In genomic region chr14:31124197-31124596, GRCh38 we compare ENCODE assay signal across 2 cellular contexts.
TF ChIP-seq lines count a peak whose summit lies in the region.

No MANE protein-coding gene starts in this region.

TF ChIP-seq in GM23338, 12 proteins besides CTCF, POLR2A, EP300 and RAD21 (continued from another document):
- TF ChIP-seq REST (IDR thresholded peaks at IDR 0.05; ENCODE audit: unreplicated experiment) (no peak), EZH2 (IDR thresholded peaks at IDR 0.05; ENCODE audit: low read depth, unreplicated experiment) (no peak), STAT1 (IDR thresholded peaks at IDR 0.05; ENCODE audit: unreplicated experiment) (no peak), CREB1 (CRISPR knock-in tag; IDR thresholded peaks at IDR 0.05; ENCODE audit: low read depth) (no peak), ETS1 (IDR thresholded peaks at IDR 0.05) (no peak)

TF ChIP-seq in WTC11, 78 proteins besides CTCF, POLR2A, EP300 and RAD21 (continued from another document):
- TF ChIP-seq ATF6 (CRISPR knock-in tag; IDR thresholded peaks at IDR 0.05) (no peak), MXD4 (CRISPR knock-in tag; IDR thresholded peaks at IDR 0.05; ENCODE audit: borderline replicate concordance) (no peak), NR2C2 (CRISPR knock-in tag; IDR thresholded peaks at IDR 0.05) (no peak), E2F1 (CRISPR knock-in tag; IDR thresholded peaks at IDR 0.05) (no peak), ELF4 (CRISPR knock-in tag; IDR thresholded peaks at IDR 0.05; ENCODE audit: low read depth) (no peak)
